8 cellular contexts compared by ENCODE assay signal in the genomic region with DNA sequence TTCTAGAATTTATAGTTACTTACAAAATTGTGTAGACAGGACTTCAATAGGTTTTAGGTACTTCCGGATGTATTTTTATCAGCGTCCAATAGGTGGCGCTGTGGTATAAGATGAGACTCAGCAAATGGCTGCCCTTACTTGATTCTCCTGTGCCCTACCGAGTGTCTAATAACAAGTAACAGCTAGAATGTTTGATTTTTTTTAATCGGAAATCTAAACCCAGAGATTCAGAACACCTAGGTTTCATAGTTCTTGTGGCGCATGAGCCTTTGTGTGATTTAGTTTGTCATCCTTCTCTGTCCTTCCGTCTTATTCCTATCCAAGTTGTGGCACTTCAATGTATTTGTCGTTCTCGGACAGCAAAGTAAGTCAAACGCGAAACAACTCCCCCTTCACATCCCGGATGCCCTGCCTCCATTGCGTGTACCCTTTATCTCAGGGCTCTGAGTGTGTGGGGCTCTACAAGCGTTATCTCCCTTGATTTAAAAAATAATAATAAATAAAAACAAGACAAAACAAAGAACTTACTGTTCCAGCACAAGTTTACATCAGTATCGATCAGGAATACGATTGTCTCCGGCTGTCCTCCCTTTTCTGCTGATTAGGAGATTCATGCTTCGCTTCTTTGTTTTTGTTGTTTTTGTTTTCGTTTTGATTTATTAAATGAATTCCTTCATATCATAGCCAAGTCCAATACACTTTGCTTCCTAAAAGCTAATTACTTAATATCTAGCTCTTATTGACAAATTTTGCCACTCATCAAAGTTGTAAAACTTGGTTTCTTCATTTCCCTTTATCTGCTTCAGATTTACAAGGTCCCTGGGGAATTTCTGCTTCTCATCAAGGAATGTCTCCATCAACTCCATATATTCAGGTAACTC.
DNase-seq lines count a peak whose midpoint lies in the region; FAIRE-seq and TF ChIP-seq lines count a peak whose summit lies in the region.

No MANE protein-coding gene starts in this region.

- DNase-seq in CMK (ENCODE audit: low read depth), result peak; percentile 80
- peak; percentile 77 for DNase-seq in GM20000 (ENCODE audit: low spot score)
- peak in 73 of 76 experiments; percentile 2 to 87 (median 64) for DNase-seq in HUDEP-2 (lab: John Stamatoyannopoulos, UW; ENCODE audit: unreplicated experiment in 76 of 76)
- peak; percentile 78 to 91 for DNase-seq in NOMO-1 (lab: John Stamatoyannopoulos, UW; ENCODE audit: unreplicated experiment in 2 of 2)
- DNase-seq in activated CD8-positive, alpha-beta memory T cell treated with anti-CD3 and anti-CD28 coated beads for 48 hours (ENCODE audit: low read depth in 2 of 3, low spot score in 2 of 3), result peak; percentile 32 to 62 (median 39)
- DNase-seq in middle frontal gyrus (ENCODE audit: extremely low spot score, low spot score), result peak; percentile 73
- DNase-seq in stimulated activated CD8-positive, alpha-beta memory T cell treated with anti-CD3 and anti-CD28 coated beads, Interleukin-2, amount 100 ng/mL, for 1 hour (ENCODE audit: low read depth in 2 of 2), result peak; percentile 49 to 58

- FAIRE-seq in endometrium (lab: Jason Lieb, UNC), result peak; percentile 90

- TF ChIP-seq CTCF in GM20000 (IDR thresholded peaks at IDR 0.05; ENCODE audit: extremely low read depth, missing control alignments), result peak; percentile 55

Comparison
In these comparisons a context has a peak if more than half of its experiments do, and no peak if none do; other contexts are left out.
1. Peak in every context shown above with its lines: DNase-seq.